ENCODE assay signal across 21 cellular contexts in genomic region chr13:53092931-53093330, GRCh38.
"Had no signal": no experiment of that assay in that cellular context is flagged by ENCODE, and none has a peak within 500 bp of the region (broad histone marks: within the 10 kb centered on the region; RNA-seq: fewer than 3 reads in every experiment).

No MANE protein-coding gene starts in this region.

- H3K27me3 ChIP-seq: ascending aorta, brain microvascular endothelial cell, heart right ventricle, right lobe of liver, thyroid gland had no signal

- H3K4me1 ChIP-seq: ascending aorta, lower lobe of right lung, parathyroid adenoma, right lobe of liver had no signal

- H3K4me3 ChIP-seq: ascending aorta, heart right ventricle, lower lobe of right lung, right lobe of liver, smooth muscle cell, thyroid gland had no signal

- H3K9ac ChIP-seq: parathyroid adenoma had no signal

- H3K36me3 ChIP-seq: ascending aorta, brain microvascular endothelial cell, heart right ventricle, lower lobe of right lung, neutrophil, right lobe of liver, thyroid gland, WERI-Rb-1 had no signal

- H2AFZ ChIP-seq: parathyroid adenoma had no signal

- DNase-seq: activated CD4-positive, alpha-beta T cell treated with anti-CD3 and anti-CD28 coated beads, Interleukin-2, amount 50 U/mL, for 1 hour; activated CD4-positive, CD25-positive, alpha-beta regulatory T cell treated with anti-CD3 and anti-CD28 coated beads, Interleukin-2, amount 50 U/mL, for 72 hours; activated T-cell treated with anti-CD3 and anti-CD28 coated beads, Interleukin-2, amount 50 U/mL, for 1 hour; brain microvascular endothelial cell; central memory CD4-positive, alpha-beta T cell; heart right ventricle; kidney; lower lobe of right lung; naive thymus-derived CD4-positive, alpha-beta T cell; right lobe of liver; stimulated activated CD4-positive, alpha-beta T cell treated with anti-CD3 and anti-CD28 coated beads, Interleukin-15, amount 100 ng/mL, for 24 hours; T-cell; thyroid gland; WERI-Rb-1 had no signal

- ATAC-seq: activated naive CD4-positive, alpha-beta T cell treated with anti-CD3 and anti-CD28 coated beads, Interleukin-2, amount 50 U/mL, for 72 hours; heart right ventricle; left lobe of liver; lower lobe of right lung; naive thymus-derived CD4-positive, alpha-beta T cell; right lobe of liver; stimulated activated memory B cell treated with anti-CD40 and anti-IgM and Interleukin-4, amounts not matched to agents 10 μg/mL and 1 μg/mL and 100 μg/mL, for 72 hours; T-cell had no signal

- H3K27ac ChIP-seq: ascending aorta, brain microvascular endothelial cell, heart right ventricle, lower lobe of right lung, neutrophil, parathyroid adenoma, right lobe of liver, thyroid gland, WERI-Rb-1 had no signal

- H3K4me2 ChIP-seq: smooth muscle cell had no signal

- H3K9me3 ChIP-seq: ascending aorta, lower lobe of right lung, neutrophil, right lobe of liver, thyroid gland had no signal
